15 cellular contexts compared by ENCODE assay signal in the genomic region with DNA sequence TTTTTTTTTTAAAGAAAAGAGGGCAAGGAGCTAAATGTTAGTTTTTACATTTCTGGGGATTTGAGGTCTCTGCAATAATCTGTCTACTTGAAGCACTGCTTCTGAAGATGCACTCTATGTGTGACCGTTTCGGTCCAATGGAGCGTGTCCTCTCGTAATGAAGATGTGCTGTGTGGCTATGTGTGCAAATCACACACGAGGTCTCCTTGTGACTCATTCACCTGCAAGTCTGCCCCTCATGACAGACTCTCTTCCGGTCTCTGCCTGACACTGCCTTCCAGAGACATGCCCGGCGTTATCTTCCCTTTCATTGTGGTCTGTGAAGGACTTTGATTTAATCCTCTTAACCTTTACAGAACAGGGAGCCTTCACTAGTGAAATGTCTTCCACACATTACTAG.
DNase-seq lines count a peak whose midpoint lies in the region; ATAC-seq, FAIRE-seq and TF ChIP-seq lines count a peak whose summit lies in the region.
"Had no signal": no experiment of that assay in that cellular context is flagged by ENCODE, and none has a peak within 500 bp of the region (broad histone marks: within the 10 kb centered on the region; RNA-seq: fewer than 3 reads in every experiment).

No MANE protein-coding gene starts in this region.

- H3K27ac ChIP-seq in tibial nerve (no peak overlapping the region), Karpas-422 (ENCODE audit: low read length) (no peak overlapping the region), ascending aorta (no peak overlapping the region)
- H3K27ac ChIP-seq: ovary had no signal

- TF ChIP-seq POLR2A in tibial nerve (IDR thresholded peaks at IDR 0.05) = no peak

- H3K79me2 ChIP-seq in Karpas-422 (ENCODE audit: low read length) = no peaks in the 10 kb centered on the region

- H3K9me3 ChIP-seq in tibial nerve (no peaks in the 10 kb centered on the region), Karpas-422 (ENCODE audit: low read length) (peaks cover 6% of the 10 kb centered on the region), ascending aorta (no peaks in the 10 kb centered on the region)
- H3K9me3 ChIP-seq: ovary had no signal

- H3K4me2 ChIP-seq in Karpas-422 (ENCODE audit: low read depth, low read length, poor library complexity, severe bottlenecking) = no peak overlapping the region

- H4K20me1 ChIP-seq in Karpas-422 (ENCODE audit: insufficient read depth, low read depth, low read length) = no peaks in the 10 kb centered on the region

- peak; percentile 93 for FAIRE-seq in RCC 7860 (lab: Jason Lieb, UNC)

- H3K4me1 ChIP-seq in tibial nerve (no peaks in the 10 kb centered on the region), Karpas-422 (ENCODE audit: low read length) (no peaks in the 10 kb centered on the region), ascending aorta (no peaks in the 10 kb centered on the region)

- H3K9me2 ChIP-seq in Karpas-422 (replicated peaks; ENCODE audit: insufficient read depth, low read length) = no peaks in the 10 kb centered on the region

- intact Hi-C loops in ascending aorta (cut with DNase I) = no loop called here

- 84 to 86% methylated on average over 8 of the region's 8 CpGs for WGBS in tibial nerve, 2 donors

- TF ChIP-seq CTCF in tibial nerve (IDR thresholded peaks at IDR 0.05) (no peak), ascending aorta (IDR thresholded peaks at IDR 0.05) (no peak)

- peak; percentile 4 for DNase-seq in Daoy (ENCODE audit: low read depth)
- peak; percentile 87 for DNase-seq in RCC 7860 (ENCODE audit: low spot score)
- DNase-seq in tibial nerve (ENCODE audit: low spot score in 2 of 2) = no peak
- no peak for DNase-seq in activated naive CD4-positive, alpha-beta T cell treated with Interleukin-2 at 50 U/mL for 16 hours
- DNase-seq in Karpas-422 = no peak
- no peak for DNase-seq in ascending aorta (ENCODE audit: low spot score in 2 of 2)
- DNase-seq: activated CD4-positive, alpha-beta memory T cell treated with anti-CD3 and anti-CD28 coated beads for 36 hours; central memory CD4-positive, alpha-beta T cell; hypothalamus; mammary epithelial cell; NCI-H187 treated with DMSO at 0.1 percent for 48 hours; ovary; T-cell had no signal

- no peak overlapping the region for H2AFZ ChIP-seq in Karpas-422 (ENCODE audit: low read length)

- no peak overlapping the region for H3K9ac ChIP-seq in Karpas-422 (ENCODE audit: low read length)

- H3K4me3 ChIP-seq in tibial nerve = no peak overlapping the region
- H3K4me3 ChIP-seq in Karpas-422 (ENCODE audit: low read length) = no peak overlapping the region
- no peak overlapping the region for H3K4me3 ChIP-seq in ascending aorta
- H3K4me3 ChIP-seq: ovary had no signal

- no peaks in the 10 kb centered on the region for H3K36me3 ChIP-seq in tibial nerve
- H3K36me3 ChIP-seq in Karpas-422 (ENCODE audit: insufficient read depth, low read length) = no peaks in the 10 kb centered on the region
- H3K36me3 ChIP-seq in ascending aorta = no peaks in the 10 kb centered on the region
- H3K36me3 ChIP-seq: ovary had no signal

- TF ChIP-seq EP300 in tibial nerve (IDR thresholded peaks at IDR 0.05) = no peak

- H3K27me3 ChIP-seq in tibial nerve (no peaks in the 10 kb centered on the region), Karpas-422 (ENCODE audit: low read length) (no peaks in the 10 kb centered on the region), ascending aorta (no peaks in the 10 kb centered on the region)
- H3K27me3 ChIP-seq: ovary had no signal

- ATAC-seq in GM19463 (IDR thresholded peaks at IDR 0.05; ENCODE audit: unreplicated experiment) (peak; percentile 96), HG03064 (IDR thresholded peaks at IDR 0.05; ENCODE audit: low read depth, unreplicated experiment) (peak; percentile 96)
- ATAC-seq: T-cell had no signal

Comparison
In these comparisons a context has a peak if more than half of its experiments do, and no peak if none do; other contexts are left out.
1. DNase-seq: peak in Daoy (single experiment) and RCC 7860 (single experiment); none in tibial nerve (0 of 2), activated naive CD4-positive, alpha-beta T cell treated with Interleukin-2 at 50 U/mL for 16 hours (single experiment), Karpas-422 (single experiment) and ascending aorta (0 of 2).